9 cellular contexts compared by ENCODE assay signal in the genomic region with DNA sequence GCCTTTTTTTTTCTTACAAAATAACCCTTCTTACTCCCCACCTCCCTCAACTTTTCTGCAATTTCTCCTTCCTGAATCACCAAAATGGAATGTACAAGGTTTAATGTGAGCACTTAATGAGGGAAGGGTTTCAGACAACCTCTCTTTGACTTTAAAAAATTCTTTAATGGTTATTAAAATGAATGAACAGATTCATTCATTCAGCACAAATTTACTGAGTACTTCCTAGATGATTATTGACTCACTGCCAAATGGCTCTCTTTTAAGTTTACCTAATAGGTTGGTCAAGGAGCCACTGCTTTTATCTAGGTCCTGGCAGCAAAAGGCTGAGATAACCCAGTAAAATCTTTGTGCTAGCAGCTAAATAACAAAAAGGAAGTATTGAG. TPM values are rescaled to one million over a fixed set of nuclear protein-coding genes. Genes with fewer than 3 reads are reported as not detected.
DNase-seq lines count a peak whose midpoint lies in the region; ATAC-seq and TF ChIP-seq lines count a peak whose summit lies in the region.
"Had no signal": no experiment of that assay in that cellular context is flagged by ENCODE, and none has a peak within 500 bp of the region (broad histone marks: within the 10 kb centered on the region; RNA-seq: fewer than 3 reads in every experiment).

No MANE protein-coding gene starts in this region.

- H3K27ac ChIP-seq in heart left ventricle = no peak overlapping the region
- no peak overlapping the region for H3K27ac ChIP-seq in heart right ventricle
- H3K27ac ChIP-seq in left lung = peak overlapping the region; percentile 60 to 79
- H3K27ac ChIP-seq in upper lobe of left lung = no peak overlapping the region
- H3K27ac ChIP-seq in effector memory CD4-positive, alpha-beta T cell (ENCODE audit: insufficient read depth, low read length, poor library complexity, severe bottlenecking) = no peak overlapping the region

- TF ChIP-seq POLR2A in heart left ventricle (IDR thresholded peaks at IDR 0.05) = no peak
- no peak for TF ChIP-seq POLR2A in upper lobe of left lung (IDR thresholded peaks at IDR 0.05)

- H3K36me3 Mint-ChIP-seq in activated T-helper 17 cell treated with anti-CD3 and anti-CD28 coated beads, Interleukin-2, amount 50 U/mL, for 72 hours (ENCODE audit: low read depth) = no peaks in the 10 kb centered on the region

- intact Hi-C loops in heart left ventricle (cut with DNase I) (no loop called here), heart right ventricle (cut with DNase I) (loop anchor here in 1 of 10 donors (2.0 kb wide), 1 partner anchor 280 kb away; no protein-coding TSS in a partner anchor), left lung (cut with DNase I) (no loop called here)

- no peak overlapping the region for H3K27ac Mint-ChIP-seq in activated T-helper 17 cell treated with anti-CD3 and anti-CD28 coated beads, Interleukin-2, amount 50 U/mL, for 72 hours

- H3K4me1 ChIP-seq in heart left ventricle = peaks cover 0 to 14% (median 3%) of the 10 kb centered on the region in 12 donors
- peaks cover 0 to 14% (median 8%) of the 10 kb centered on the region in 9 donors for H3K4me1 ChIP-seq in heart right ventricle
- H3K4me1 ChIP-seq in left lung = peaks cover 0 to 12% of the 10 kb centered on the region in 2 donors
- peaks cover 5 to 20% (median 8%) of the 10 kb centered on the region in 4 donors for H3K4me1 ChIP-seq in upper lobe of left lung
- no peaks in the 10 kb centered on the region for H3K4me1 ChIP-seq in effector memory CD4-positive, alpha-beta T cell (ENCODE audit: control insufficient read depth, insufficient read depth, low read length, poor library complexity, severe bottlenecking)

- no peak for DNase-seq in heart left ventricle
- no peak for DNase-seq in heart right ventricle
- DNase-seq in left lung = no peak
- no peak for DNase-seq in upper lobe of left lung
- DNase-seq in effector memory CD4-positive, alpha-beta T cell = no peak
- no peak for DNase-seq in NCI-H524 treated with DMSO at 0.1 percent for 48 hours (lab: John Stamatoyannopoulos, UW)
- DNase-seq in ecto neural progenitor cell (ENCODE audit: low spot score) = no peak
- DNase-seq: GF-D8 had no signal

- H3K4me3 ChIP-seq in heart left ventricle (peak overlapping the region in 7 of 12 donors; percentile 59 to 80 (median 72)), heart right ventricle (peak overlapping the region in 5 of 10 donors; percentile 61 to 83 (median 67)), left lung (peak overlapping the region in 1 of 2 donors; percentile 48), upper lobe of left lung (peak overlapping the region in 3 of 4 donors; percentile 64 to 71 (median 68))
- no peak overlapping the region for H3K4me3 ChIP-seq in effector memory CD4-positive, alpha-beta T cell (ENCODE audit: insufficient read depth, low read depth, low read length, poor library complexity, severe bottlenecking)

- peak overlapping the region; percentile 20 for H3K4me3 Mint-ChIP-seq in activated T-helper 17 cell treated with anti-CD3 and anti-CD28 coated beads, Interleukin-2, amount 50 U/mL, for 72 hours

- H3K27me3 Mint-ChIP-seq in activated T-helper 17 cell treated with anti-CD3 and anti-CD28 coated beads, Interleukin-2, amount 50 U/mL, for 72 hours = peaks cover 48% of the 10 kb centered on the region

- no peak for TF ChIP-seq EP300 in upper lobe of left lung (IDR thresholded peaks at IDR 0.05)

- no peaks in the 10 kb centered on the region for H3K9me3 Mint-ChIP-seq in activated T-helper 17 cell treated with anti-CD3 and anti-CD28 coated beads, Interleukin-2, amount 50 U/mL, for 72 hours

- H3K4me1 Mint-ChIP-seq in activated T-helper 17 cell treated with anti-CD3 and anti-CD28 coated beads, Interleukin-2, amount 50 U/mL, for 72 hours = no peaks in the 10 kb centered on the region

- H3K36me3 ChIP-seq in heart left ventricle = peaks cover 0 to 25% (median 2%) of the 10 kb centered on the region in 9 donors
- H3K36me3 ChIP-seq in heart right ventricle = peaks cover 0 to 26% (median 0%) of the 10 kb centered on the region in 9 donors
- H3K36me3 ChIP-seq in left lung = no peaks in the 10 kb centered on the region
- peaks cover 0 to 4% (median 0%) of the 10 kb centered on the region in 4 donors for H3K36me3 ChIP-seq in upper lobe of left lung
- H3K36me3 ChIP-seq in effector memory CD4-positive, alpha-beta T cell (ENCODE audit: control insufficient read depth, insufficient read depth, low read length) = no peaks in the 10 kb centered on the region

- TF ChIP-seq CTCF in heart left ventricle (IDR thresholded peaks at IDR 0.05) (no peak), heart right ventricle (IDR thresholded peaks at IDR 0.05) (no peak), left lung (IDR thresholded peaks at IDR 0.05) (no peak), upper lobe of left lung (IDR thresholded peaks at IDR 0.05) (no peak)

- H3K9me3 ChIP-seq in heart left ventricle (no peaks in the 10 kb centered on the region), heart right ventricle (no peaks in the 10 kb centered on the region), left lung (no peaks in the 10 kb centered on the region), upper lobe of left lung (no peaks in the 10 kb centered on the region)
- H3K9me3 ChIP-seq in effector memory CD4-positive, alpha-beta T cell (ENCODE audit: control insufficient read depth, low read length) = no peaks in the 10 kb centered on the region

- ATAC-seq in heart left ventricle (no peak), heart right ventricle (no peak), left lung (peak; percentile 48), upper lobe of left lung (ENCODE audit: low FRiP score in 2 of 2) (peak in 1 of 2 donors; percentile 16)
- ATAC-seq in activated T-helper 17 cell treated with anti-CD3 and anti-CD28 coated beads, Interleukin-2, amount 50 U/mL, for 72 hours (replicated peaks) = no peak

- peaks cover 0 to 19% (median 0%) of the 10 kb centered on the region in 9 donors for H3K27me3 ChIP-seq in heart left ventricle
- peaks cover 0 to 39% (median 0%) of the 10 kb centered on the region in 7 donors for H3K27me3 ChIP-seq in heart right ventricle
- H3K27me3 ChIP-seq in left lung = peaks cover 0 to 39% of the 10 kb centered on the region in 2 donors
- H3K27me3 ChIP-seq in upper lobe of left lung = no peaks in the 10 kb centered on the region
- H3K27me3 ChIP-seq in effector memory CD4-positive, alpha-beta T cell (replicated peaks; ENCODE audit: control insufficient read depth, insufficient read depth, low read length, poor library complexity, severe bottlenecking) = peaks cover 9% of the 10 kb centered on the region

RNA-seq across cellular contexts. Expression of gene AADAT, which starts 0.9 kb away (rescaled TPM):
- 1 to 10 TPM in 8 of 9 donors, under 1 TPM in 1; 0.53 to 3.3 (median 1.5) TPM for total RNA-seq in heart left ventricle
- polyA plus RNA-seq in heart left ventricle = 1 to 10 TPM in 1 of 2 donors, under 1 TPM in 1; 0.80 to 1.6 TPM
- total RNA-seq in heart right ventricle = 1 to 10 TPM in 9 of 10 donors, under 1 TPM in 1; 0.82 to 2.7 (median 1.7) TPM
- polyA plus RNA-seq in heart right ventricle = 1 to 10 TPM in 1 of 2 donors, under 1 TPM in 1; 0.99 to 3.5 TPM
- not detected for total RNA-seq in activated T-helper 17 cell treated with anti-CD3 and anti-CD28 coated beads, Interleukin-2, amount 50 U/mL, for 72 hours
- 10 to 100 TPM; 11.0 to 11.6 TPM for total RNA-seq in left lung
- 10 to 100 TPM in 2 of 6 donors, 1 to 10 TPM in 4; 4.8 to 16.8 (median 7.4) TPM for total RNA-seq in upper lobe of left lung

Comparison
In these comparisons a context has a peak if more than half of its experiments do, and no peak if none do; other contexts are left out.
1. H3K27ac ChIP-seq: peak in left lung (2 of 2); none in heart left ventricle (0 of 12), heart right ventricle (0 of 10), upper lobe of left lung (0 of 4) and effector memory CD4-positive, alpha-beta T cell (single experiment).